ENCODE assay signal across 8 cellular contexts in genomic region chr20:36575066-36575743, GRCh38. TPM values are rescaled to one million over a fixed set of nuclear protein-coding genes. Genes with fewer than 3 reads are reported as not detected.
DNase-seq lines count a peak whose midpoint lies in the region; ATAC-seq, FAIRE-seq and TF ChIP-seq lines count a peak whose summit lies in the region.

No MANE protein-coding gene starts in this region.

- H3K27me3 ChIP-seq in CD8-positive, alpha-beta T cell (ENCODE audit: insufficient read depth, low read length): no peaks in the 10 kb centered on the region
- H3K27me3 ChIP-seq in body of pancreas (no peaks in the 10 kb centered on the region), small intestine (ENCODE audit: control insufficient read depth in 2 of 2, insufficient read depth in 2 of 2, low read length in 2 of 2) (no peaks in the 10 kb centered on the region)

- no peak for ATAC-seq in CD8-positive, alpha-beta T cell
- peak; percentile 10 for ATAC-seq in body of pancreas
- ATAC-seq in HG03469 (IDR thresholded peaks at IDR 0.05; ENCODE audit: unreplicated experiment): no peak

- H3K36me3 Mint-ChIP-seq in CD8-positive, alpha-beta T cell: peaks cover 29% of the 10 kb centered on the region
- peaks cover 3 to 5% (median 3%) of the 10 kb centered on the region in 3 donors for H3K36me3 Mint-ChIP-seq in immature natural killer cell

- FAIRE-seq in small intestine (lab: Jason Lieb, UNC): no peak

- no peaks in the 10 kb centered on the region for H3K27me3 Mint-ChIP-seq in CD8-positive, alpha-beta T cell (ENCODE audit: low read depth)
- H3K27me3 Mint-ChIP-seq in immature natural killer cell (ENCODE audit: low read depth in 3 of 3): peaks cover 7 to 25% (median 16%) of the 10 kb centered on the region in 3 donors

- peak overlapping the region; percentile 92 for H3K27ac ChIP-seq in CD8-positive, alpha-beta T cell (ENCODE audit: low read depth, low read length)
- H3K27ac ChIP-seq in HEK293 (ENCODE audit: extremely low read depth, low read depth, low read length) (peak overlapping the region; percentile 94), body of pancreas (peak overlapping the region; percentile 87 to 98 (median 96)), small intestine (ENCODE audit: low read depth in 1 of 2, low read length in 1 of 2) (peak overlapping the region in 1 of 2 donors; percentile 70)

- peak overlapping the region; percentile 95 for H3K4me3 Mint-ChIP-seq in CD8-positive, alpha-beta T cell
- peak overlapping the region; percentile 91 to 94 (median 93) for H3K4me3 Mint-ChIP-seq in immature natural killer cell

- 2 to 3% methylated on average over 9 to 20 of the region's 20 CpGs for WGBS in body of pancreas, 2 donors
- 6 to 7% (median 7%) methylated on average over 20 of the region's 20 CpGs for WGBS in small intestine, 3 donors

- peaks cover 41% of the 10 kb centered on the region for H3K4me1 ChIP-seq in CD8-positive, alpha-beta T cell (ENCODE audit: insufficient read depth, low read length)
- H3K4me1 ChIP-seq in HEK293 (ENCODE audit: control insufficient read depth, insufficient read depth, low read length) (peaks cover 4% of the 10 kb centered on the region; the same call in 1 of the 2 replicates), body of pancreas (peaks cover 33% of the 10 kb centered on the region), small intestine (ENCODE audit: control insufficient read depth in 2 of 2, insufficient read depth in 1 of 2, low read depth in 1 of 2, low read length in 1 of 2) (peaks cover 0 to 5% of the 10 kb centered on the region in 2 donors)

- TF ChIP-seq POLR2A in body of pancreas (IDR thresholded peaks at IDR 0.05): no peak

- no peaks in the 10 kb centered on the region for H3K9me3 ChIP-seq in CD8-positive, alpha-beta T cell (ENCODE audit: low read length)
- H3K9me3 ChIP-seq in HEK293 (ENCODE audit: control insufficient read depth, insufficient read depth, low read depth, low read length) (no peaks in the 10 kb centered on the region), body of pancreas (no peaks in the 10 kb centered on the region), small intestine (ENCODE audit: control insufficient read depth, low read depth) (no peaks in the 10 kb centered on the region)

- POLR2A ChIA-PET in CD8-positive, alpha-beta T cell (lab: Charles Lee): interaction anchor here (1.5 to 7.4 kb wide), 6 partner anchors 11 to 70 kb away, joined by 4 to 77 read pairs (median 14); partner anchors contain the start of genes RAB5IF and SLA2
- POLR2A ChIA-PET in HEK293 (lab: Yijun Ruan, JAX): interaction anchor here (0.6 to 3.1 kb wide), 6 partner anchors 8 to 247 kb away, joined by 3 to 26 read pairs (median 4); partner anchors contain the start of gene RAB5IF

- peak in 4 of 7 experiments; percentile 21 to 52 (median 27) for DNase-seq in CD8-positive, alpha-beta T cell
- DNase-seq in NCI-H748 treated with DMSO at 0.1 percent for 48 hours (lab: John Stamatoyannopoulos, UW) (peak; percentile 29), body of pancreas (peak; percentile 60 to 74 (median 70)), immature natural killer cell (no peak), small intestine (peak; percentile 34)
- DNase-seq in stimulated activated naive CD4-positive, alpha-beta T cell treated with Interleukin-2 at 50 U/mL for 16 hours (lab: John Stamatoyannopoulos, UW): no peak

- peak overlapping the region; percentile 98 for H3K27ac Mint-ChIP-seq in CD8-positive, alpha-beta T cell
- H3K27ac Mint-ChIP-seq in immature natural killer cell: peak overlapping the region; percentile 82 to 97 (median 94)

- intact Hi-C loops in CD8-positive, alpha-beta T cell (cut with DNase I, micrococcal nuclease): loop anchor here in 1 of 2 experiments (2.0 to 10.0 kb wide), 2 partner anchors 20 to 620 kb away; partner anchors contain the start of gene SCAND1
- intact Hi-C loops in body of pancreas (cut with DNase I): no loop called here

- TF ChIP-seq CTCF in CD8-positive, alpha-beta T cell (IDR thresholded peaks at IDR 0.05): no peak
- TF ChIP-seq CTCF in HEK293 (tag by site-specific recombination; IDR thresholded peaks at IDR 0.05): no peak
- TF ChIP-seq CTCF in body of pancreas (IDR thresholded peaks at IDR 0.05): no peak

- CTCF ChIA-PET in CD8-positive, alpha-beta T cell (lab: Charles Lee): interaction anchor here (0.8 to 2.9 kb wide), 7 partner anchors 14 to 37 kb away, joined by 3 to 13 read pairs (median 3); partner anchors contain the start of gene RAB5IF
- CTCF ChIA-PET in HEK293 (lab: Yijun Ruan, JAX): interaction anchor here (0.6 to 2.1 kb wide), 6 partner anchors 18 to 417 kb away, joined by 3 to 11 read pairs (median 4); partner anchors contain the start of gene RAB5IF

- peak overlapping the region; percentile 96 for H3K4me3 ChIP-seq in CD8-positive, alpha-beta T cell (ENCODE audit: low read depth, low read length)
- peak overlapping the region; percentile 70 for H3K4me3 ChIP-seq in HEK293 (ENCODE audit: low read depth, low read length)
- peak overlapping the region in 1 of 2 donors; percentile 78 for H3K4me3 ChIP-seq in body of pancreas
- peak overlapping the region; percentile 82 for H3K4me3 ChIP-seq in small intestine (ENCODE audit: low read depth in 1 of 2, low read length in 2 of 2)

- peaks cover 16% of the 10 kb centered on the region for H3K36me3 ChIP-seq in CD8-positive, alpha-beta T cell (ENCODE audit: insufficient read depth, low read length)
- peaks cover 4 to 20% of the 10 kb centered on the region in 2 experiments; a peak in 2 of 3 replicates for H3K36me3 ChIP-seq in HEK293 (ENCODE audit: control insufficient read depth in 2 of 2, insufficient read depth in 1 of 2, low read length in 2 of 2)
- H3K36me3 ChIP-seq in body of pancreas (replicated peaks in 1 of 2; ENCODE audit: insufficient read depth in 1 of 2, low read depth in 2 of 2): peaks cover 8 to 9% of the 10 kb centered on the region in 2 donors
- H3K36me3 ChIP-seq in small intestine (ENCODE audit: control insufficient read depth in 2 of 2, insufficient read depth in 2 of 2, low read length in 2 of 2): peaks cover 4 to 6% of the 10 kb centered on the region in 2 donors

- H3K9me3 Mint-ChIP-seq in CD8-positive, alpha-beta T cell: no peaks in the 10 kb centered on the region
- H3K9me3 Mint-ChIP-seq in immature natural killer cell: no peaks in the 10 kb centered on the region

- peaks cover 49% of the 10 kb centered on the region for H3K4me1 Mint-ChIP-seq in CD8-positive, alpha-beta T cell (ENCODE audit: low read depth)
- H3K4me1 Mint-ChIP-seq in immature natural killer cell: peaks cover 27 to 31% of the 10 kb centered on the region in 2 donors

TF ChIP-seq in HEK293, 187 proteins besides CTCF, POLR2A, EP300 and RAD21 (continues in another document):
- no peak for TF ChIP-seq ZNF677 (tag by site-specific recombination; IDR thresholded peaks at IDR 0.05)
- no peak for TF ChIP-seq ZNF423 (tag by site-specific recombination; IDR thresholded peaks at IDR 0.05)
- no peak for TF ChIP-seq ZFP37 (tag by site-specific recombination; IDR thresholded peaks at IDR 0.05)
- TF ChIP-seq ZNF596 (tag by site-specific recombination; IDR thresholded peaks at IDR 0.05): no peak
- TF ChIP-seq ZBTB20 (tag by site-specific recombination; IDR thresholded peaks at IDR 0.05): peak; percentile 62; the same call in 1 of the 2 replicates
- TF ChIP-seq ZNF792 (tag by site-specific recombination; IDR thresholded peaks at IDR 0.05): no peak
- no peak for TF ChIP-seq ZSCAN16 (tag by site-specific recombination; IDR thresholded peaks at IDR 0.05)
- no peak for TF ChIP-seq ZSCAN18 (tag by site-specific recombination; IDR thresholded peaks at IDR 0.05)
- TF ChIP-seq GLIS1 (tag by site-specific recombination; IDR thresholded peaks at IDR 0.05): peak; percentile 2
- TF ChIP-seq OVOL3 (tag by site-specific recombination; IDR thresholded peaks at IDR 0.05): no peak
- TF ChIP-seq ZNF354C (tag by site-specific recombination; IDR thresholded peaks at IDR 0.05; ENCODE audit: borderline replicate concordance, low read depth): no peak
- TF ChIP-seq ZNF704 (tag by site-specific recombination; IDR thresholded peaks at IDR 0.05): no peak

RNA-seq across cellular contexts. Expression of gene TGIF2, which starts 1.8 kb away (rescaled TPM):
- 10 to 100 TPM; 50.4 to 51.1 TPM for total RNA-seq in CD8-positive, alpha-beta T cell
- total RNA-seq in body of pancreas: 10 to 100 TPM; 15.2 to 18.7 TPM
- polyA plus RNA-seq in immature natural killer cell (10 to 100 TPM; 12.3 to 16.1 (median 14.9) TPM), small intestine (1 to 10 TPM in 2 of 3 donors, under 1 TPM in 1; 0.45 to 8.1 (median 3.0) TPM)

RNA-seq across cellular contexts. Expression of gene RAB5IF, which starts 30.4 kb away (rescaled TPM):
- total RNA-seq in CD8-positive, alpha-beta T cell: 100 to 1,000 TPM; 106 to 108 TPM
- total RNA-seq in body of pancreas: 10 to 100 TPM; 27.0 to 42.0 TPM
- polyA plus RNA-seq in immature natural killer cell (100 to 1,000 TPM; 230 to 380 (median 276) TPM), small intestine (100 to 1,000 TPM; 127 to 173 (median 129) TPM)

RNA-seq across cellular contexts. Expression of gene MYL9, which starts 33.9 kb away (rescaled TPM):
- not detected for total RNA-seq in CD8-positive, alpha-beta T cell
- 10 to 100 TPM; 16.9 to 26.7 TPM for total RNA-seq in body of pancreas
- polyA plus RNA-seq in immature natural killer cell (1 to 10 TPM in 1 of 3 donors, under 1 TPM in 2; 0.10 to 2.7 (median 0.48) TPM), small intestine (10 to 100 TPM in 2 of 3 donors, 1 to 10 TPM in 1; 7.4 to 91.2 (median 34.6) TPM)

Comparison
In these comparisons a context has a peak if more than half of its experiments do, and no peak if none do; other contexts are left out.
1. DNase-seq: peak in CD8-positive, alpha-beta T cell (4 of 7), NCI-H748 treated with DMSO at 0.1 percent for 48 hours (single experiment), body of pancreas (4 of 4) and small intestine (single experiment); none in immature natural killer cell (0 of 3) and stimulated activated naive CD4-positive, alpha-beta T cell treated with Interleukin-2 at 50 U/mL for 16 hours (single experiment).
2. RNA of gene MYL9, which starts 33.9 kb away (total RNA-seq): 16.9 to 26.7 TPM in body of pancreas; not detected in CD8-positive, alpha-beta T cell; every median in the first group is over 10 times any median in the second.